In the genomic region with DNA sequence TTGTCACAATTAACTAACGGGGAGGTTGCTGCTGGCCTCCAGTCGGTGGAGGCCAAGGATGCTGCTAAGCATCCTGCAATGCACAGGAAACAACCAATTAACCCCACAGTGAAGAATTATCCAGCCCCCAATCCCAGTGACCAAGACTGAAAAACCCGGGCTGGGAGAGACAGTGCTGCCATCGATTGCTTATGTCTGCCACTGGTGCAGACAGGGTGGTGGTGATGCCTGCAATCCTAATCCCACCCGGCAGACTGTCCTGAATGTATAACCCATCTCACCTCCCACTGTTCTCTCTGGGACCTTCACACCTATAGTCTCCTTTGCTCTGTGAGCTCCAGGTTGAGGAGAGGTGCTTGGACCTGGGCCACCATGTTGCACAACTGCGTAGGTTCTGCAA, we compare ENCODE assay signal across 1 cellular context.
TF ChIP-seq lines count a peak whose summit lies in the region.

No MANE protein-coding gene starts in this region.

TF ChIP-seq in IMR-90, 13 proteins besides CTCF, POLR2A, EP300 and RAD21:
- TF ChIP-seq MXI1 (IDR thresholded peaks at IDR 0.05; ENCODE audit: borderline replicate concordance, low read depth, low read length) (no peak), RFX5 (IDR thresholded peaks at IDR 0.05; ENCODE audit: low read depth, low read length) (no peak), CEBPB (IDR thresholded peaks at IDR 0.05; ENCODE audit: low read depth, low read length) (peak; percentile 26; the same call in 1 of the 2 replicates), MAFK (IDR thresholded peaks at IDR 0.05; ENCODE audit: low read depth, low read length) (no peak), CHD1 (IDR thresholded peaks at IDR 0.05; ENCODE audit: low read depth, low read length) (no peak)
- TF ChIP-seq, protein P1, sequence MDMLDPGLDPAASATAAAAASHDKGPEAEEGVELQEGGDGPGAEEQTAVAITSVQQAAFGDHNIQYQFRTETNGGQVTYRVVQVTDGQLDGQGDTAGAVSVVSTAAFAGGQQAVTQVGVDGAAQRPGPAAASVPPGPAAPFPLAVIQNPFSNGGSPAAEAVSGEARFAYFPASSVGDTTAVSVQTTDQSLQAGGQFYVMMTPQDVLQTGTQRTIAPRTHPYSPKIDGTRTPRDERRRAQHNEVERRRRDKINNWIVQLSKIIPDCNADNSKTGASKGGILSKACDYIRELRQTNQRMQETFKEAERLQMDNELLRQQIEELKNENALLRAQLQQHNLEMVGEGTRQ (IDR thresholded peaks at IDR 0.05; ENCODE audit: low read depth, low read length) = no peak
- TF ChIP-seq, protein P2, sequence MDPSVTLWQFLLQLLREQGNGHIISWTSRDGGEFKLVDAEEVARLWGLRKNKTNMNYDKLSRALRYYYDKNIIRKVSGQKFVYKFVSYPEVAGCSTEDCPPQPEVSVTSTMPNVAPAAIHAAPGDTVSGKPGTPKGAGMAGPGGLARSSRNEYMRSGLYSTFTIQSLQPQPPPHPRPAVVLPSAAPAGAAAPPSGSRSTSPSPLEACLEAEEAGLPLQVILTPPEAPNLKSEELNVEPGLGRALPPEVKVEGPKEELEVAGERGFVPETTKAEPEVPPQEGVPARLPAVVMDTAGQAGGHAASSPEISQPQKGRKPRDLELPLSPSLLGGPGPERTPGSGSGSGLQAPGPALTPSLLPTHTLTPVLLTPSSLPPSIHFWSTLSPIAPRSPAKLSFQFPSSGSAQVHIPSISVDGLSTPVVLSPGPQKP (IDR thresholded peaks at IDR 0.05; ENCODE audit: borderline replicate concordance, low read depth, low read length) = no peak
